ENCODE assay signal across 14 cellular contexts in the genomic region with DNA sequence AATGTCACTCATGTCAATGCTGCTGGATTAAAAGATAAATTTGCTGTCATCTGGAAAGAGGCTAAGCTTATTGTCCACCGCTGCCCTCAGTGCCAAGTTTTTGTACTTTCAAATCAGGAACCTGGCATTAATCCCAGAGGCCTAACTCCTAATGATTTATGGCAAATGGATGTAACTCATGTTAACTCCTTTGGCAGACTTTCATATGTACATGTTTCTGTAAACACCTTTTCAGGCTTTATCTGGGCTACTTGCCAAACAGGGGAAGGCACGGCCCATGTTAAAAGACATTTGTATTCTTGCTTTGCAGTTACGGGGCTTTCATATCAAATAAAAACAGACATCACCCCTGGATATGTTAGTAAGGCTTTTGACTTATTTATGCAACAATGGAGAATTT.
DNase-seq lines count a peak whose midpoint lies in the region; ATAC-seq and TF ChIP-seq lines count a peak whose summit lies in the region.
"Had no signal": no experiment of that assay in that cellular context is flagged by ENCODE, and none has a peak within 500 bp of the region (broad histone marks: within the 10 kb centered on the region; RNA-seq: fewer than 3 reads in every experiment).

No MANE protein-coding gene starts in this region.

- H3K4me1 Mint-ChIP-seq in natural killer cell, result no peaks in the 10 kb centered on the region
- H3K4me1 Mint-ChIP-seq: activated CD4-positive, alpha-beta T cell treated with anti-CD3 and anti-CD28 coated beads, Interleukin-2, amount 10 ng/mL, durations not matched to agents 7 days and 5 days had no signal

- H3K9me3 ChIP-seq in stomach, result peaks cover 3 to 28% (median 15%) of the 10 kb centered on the region in 4 donors

- no peak for ATAC-seq in natural killer cell
- ATAC-seq in HG02884 (IDR thresholded peaks at IDR 0.05; ENCODE audit: unreplicated experiment), result no peak
- ATAC-seq: CD8-positive, alpha-beta T cell had no signal

- H3K27ac ChIP-seq in stomach (no peak overlapping the region), dorsolateral prefrontal cortex (no peak overlapping the region)

- no peaks in the 10 kb centered on the region for H3K36me3 ChIP-seq in stomach

- TF ChIP-seq CTCF in astrocyte of the cerebellum (IDR thresholded peaks at IDR 0.05; ENCODE audit: low read depth, low read length, missing control alignments) (no peak), stomach (IDR thresholded peaks at IDR 0.05) (no peak), natural killer cell (IDR thresholded peaks at IDR 0.05) (no peak), dorsolateral prefrontal cortex (IDR thresholded peaks at IDR 0.05 in 54 of 56, conservative IDR thresholded peaks at IDR 0.05 in 2 of 56; ENCODE audit: low read depth in 1 of 56, partially characterized antibody in 56 of 56) (no peak)

- intact Hi-C loops in stomach (cut with DNase I; ENCODE audit: low total_unique reads) (no loop called here), natural killer cell (cut with micrococcal nuclease) (no loop called here), dorsolateral prefrontal cortex (cut with DNase I) (no loop called here)

- in situ Hi-C loops in astrocyte of the cerebellum (cut with HindIII; ENCODE audit: low sequenced_read_pairs), result no loop called here

- H3K27me3 ChIP-seq in stomach, result no peaks in the 10 kb centered on the region
- H3K27me3 ChIP-seq in dorsolateral prefrontal cortex, result no peaks in the 10 kb centered on the region

- no peak overlapping the region for H3K27ac Mint-ChIP-seq in natural killer cell
- H3K27ac Mint-ChIP-seq: activated CD4-positive, alpha-beta T cell treated with anti-CD3 and anti-CD28 coated beads, Interleukin-2, amount 10 ng/mL, durations not matched to agents 7 days and 5 days; CD8-positive, alpha-beta T cell had no signal

- 6 to 20% (median 10%) methylated on average over 3 of the region's 3 CpGs for WGBS in stomach, 5 donors

- no peaks in the 10 kb centered on the region for H3K27me3 Mint-ChIP-seq in natural killer cell (ENCODE audit: low read depth in 2 of 2)
- H3K27me3 Mint-ChIP-seq: activated CD4-positive, alpha-beta T cell treated with anti-CD3 and anti-CD28 coated beads, Interleukin-2, amount 10 ng/mL, durations not matched to agents 7 days and 5 days had no signal

- TF ChIP-seq POLR2A in stomach (IDR thresholded peaks at IDR 0.05), result no peak

- DNase-seq in NCI-H510A treated with DMSO at 0.1 percent for 48 hours (lab: John Stamatoyannopoulos, UW) (peak; percentile 32), NCI-H510A (lab: John Stamatoyannopoulos, UW) (no peak), NCI-H2171 (lab: John Stamatoyannopoulos, UW) (peak; percentile 36), astrocyte of the cerebellum (ENCODE audit: low read depth) (peak; percentile 9), stomach (peak; percentile 32), natural killer cell (no peak), dorsolateral prefrontal cortex (no peak)
- DNase-seq: activated CD4-positive, alpha-beta T cell treated with anti-CD3 and anti-CD28 coated beads, Interleukin-2, amount 10 ng/mL, durations not matched to agents 7 days and 5 days; aorta; CD8-positive, alpha-beta T cell; nucleus accumbens; RPMI8226; small intestine had no signal

- peaks cover 0 to 14% (median 8%) of the 10 kb centered on the region in 4 donors for H3K4me1 ChIP-seq in stomach

- no peak overlapping the region for H3K4me3 Mint-ChIP-seq in natural killer cell
- H3K4me3 Mint-ChIP-seq: activated CD4-positive, alpha-beta T cell treated with anti-CD3 and anti-CD28 coated beads, Interleukin-2, amount 10 ng/mL, durations not matched to agents 7 days and 5 days; CD8-positive, alpha-beta T cell had no signal

- TF ChIP-seq EP300 in stomach (IDR thresholded peaks at IDR 0.05), result no peak

- H3K4me3 ChIP-seq in astrocyte of the cerebellum (ENCODE audit: low read depth, low read length) (no peak overlapping the region), stomach (no peak overlapping the region), dorsolateral prefrontal cortex (no peak overlapping the region)

- H3K9me3 Mint-ChIP-seq in natural killer cell, result peaks cover 20 to 30% of the 10 kb centered on the region in 2 donors

- peaks cover 34% of the 10 kb centered on the region for H3K36me3 Mint-ChIP-seq in natural killer cell

Comparison
In these comparisons a context has a peak if more than half of its experiments do, and no peak if none do; other contexts are left out.
1. DNase-seq: peak in NCI-H510A treated with DMSO at 0.1 percent for 48 hours (single experiment), NCI-H2171 (single experiment), astrocyte of the cerebellum (single experiment) and stomach (single experiment); none in NCI-H510A (single experiment), natural killer cell (single experiment) and dorsolateral prefrontal cortex (0 of 10).